Comparison of ENCODE assay signal across 28 cellular contexts in the genomic region with DNA sequence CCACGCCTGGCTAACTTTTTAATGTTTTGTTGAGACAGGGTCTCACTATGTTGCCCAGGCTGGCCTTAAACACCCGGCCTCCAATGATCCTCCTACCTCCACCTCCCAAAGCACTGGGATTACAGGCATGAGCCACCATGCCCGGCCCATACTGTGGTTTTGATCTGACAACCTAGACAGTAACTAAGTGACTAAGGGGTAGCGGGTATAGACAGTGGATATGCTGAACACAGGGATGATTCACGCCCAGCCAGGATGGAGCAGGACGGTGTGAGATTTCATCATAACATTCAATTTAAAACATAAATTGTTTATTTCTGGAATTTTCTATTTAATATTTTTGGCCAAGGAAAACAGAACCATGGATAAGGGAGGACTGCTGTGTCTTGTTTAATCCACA. TPM values are rescaled to one million over a fixed set of nuclear protein-coding genes. Genes with fewer than 3 reads are reported as not detected.
DNase-seq lines count a peak whose midpoint lies in the region; ATAC-seq, FAIRE-seq and TF ChIP-seq lines count a peak whose summit lies in the region.
"Had no signal": no experiment of that assay in that cellular context is flagged by ENCODE, and none has a peak within 500 bp of the region (broad histone marks: within the 10 kb centered on the region; RNA-seq: fewer than 3 reads in every experiment).

No MANE protein-coding gene starts in this region.

- H3K4me1 ChIP-seq in esophagus muscularis mucosa, result peaks cover 0 to 2% (median 0%) of the 10 kb centered on the region in 4 donors

- peak; percentile 50 for DNase-seq in Daoy (ENCODE audit: low read depth)
- peak; percentile 18 for DNase-seq in LHCN-M2 (ENCODE audit: low read depth)
- DNase-seq in WTC11 (ENCODE audit: low spot score), result no peak
- peak; percentile 24 for DNase-seq in esophagus muscularis mucosa (ENCODE audit: extremely low spot score)
- no peak for DNase-seq in HuH-7 (ENCODE audit: low spot score)
- DNase-seq in caudate nucleus (lab: John Stamatoyannopoulos, UW), result no peak
- DNase-seq in HTR-8/SVneo (ENCODE audit: insufficient read length, low spot score), result no peak
- no peak for DNase-seq in LoVo (ENCODE audit: low spot score)
- DNase-seq: activated CD4-positive, alpha-beta T cell treated with anti-CD3 and anti-CD28 coated beads for 1 hour; activated CD8-positive, alpha-beta T cell treated with anti-CD3 and anti-CD28 coated beads, Interleukin-2, amount 10 ng/mL, durations not matched to agents 7 days and 5 days; activated naive CD4-positive, alpha-beta T cell treated with anti-CD3 and anti-CD28 coated beads for 36 hours; CD4-positive, alpha-beta memory T cell; heart right ventricle; Karpas-422; kidney glomerular epithelial cell; mucosa of descending colon; natural killer cell; NCI-H1092 treated with DMSO at 0.1 percent for 48 hours; NCI-H510A treated with DMSO at 0.1 percent for 48 hours; occipital lobe; T-helper 17 cell had no signal

- no peak for TF ChIP-seq POLR2A in esophagus muscularis mucosa (IDR thresholded peaks at IDR 0.05; ENCODE audit: low read depth)

- no peaks in the 10 kb centered on the region for H3K27me3 Mint-ChIP-seq in WTC11 (ENCODE audit: low read depth)

- TF ChIP-seq EP300 in esophagus muscularis mucosa (IDR thresholded peaks at IDR 0.05), result no peak

- TF ChIP-seq CTCF in WTC11 (IDR thresholded peaks at IDR 0.05) (no peak), esophagus muscularis mucosa (IDR thresholded peaks at IDR 0.05) (no peak)

- 79% methylated on average over 6 of the region's 6 CpGs for WGBS in esophagus muscularis mucosa

- H3K9me3 Mint-ChIP-seq in WTC11, result no peaks in the 10 kb centered on the region
- H3K9me3 Mint-ChIP-seq: activated naive CD4-positive, alpha-beta T cell treated with anti-CD3 and anti-CD28 coated beads for 36 hours; brain; CD4-positive, alpha-beta memory T cell; natural killer cell; stimulated activated effector memory CD8-positive, alpha-beta T cell treated with anti-CD3 and anti-CD28 coated beads, Interleukin-12 subunit alpha, Interleukin-12 subunit beta, amount 100 ng/mL, for 72 hours had no signal

- CTCF ChIA-PET in WTC11 (lab: Charles Lee), result interaction anchor here (0.7 kb wide), 1 partner anchor 33 kb away, joined by 3 read pairs; no protein-coding TSS in a partner anchor

- H3K27ac Mint-ChIP-seq in WTC11, result no peak overlapping the region
- H3K27ac Mint-ChIP-seq: activated CD8-positive, alpha-beta T cell treated with anti-CD3 and anti-CD28 coated beads, Interleukin-2, amount 10 ng/mL, durations not matched to agents 7 days and 5 days; activated naive CD4-positive, alpha-beta T cell treated with anti-CD3 and anti-CD28 coated beads for 36 hours; B cell; brain; natural killer cell; stimulated activated effector memory CD8-positive, alpha-beta T cell treated with anti-CD3 and anti-CD28 coated beads, Interleukin-12 subunit alpha, Interleukin-12 subunit beta, amount 100 ng/mL, for 72 hours; T-helper 17 cell had no signal

- H3K4me1 Mint-ChIP-seq in WTC11, result peaks cover 15% of the 10 kb centered on the region
- H3K4me1 Mint-ChIP-seq: B cell had no signal

- H3K36me3 Mint-ChIP-seq in WTC11, result no peaks in the 10 kb centered on the region
- H3K36me3 Mint-ChIP-seq: brain; CD4-positive, alpha-beta memory T cell; natural killer cell; stimulated activated effector memory CD8-positive, alpha-beta T cell treated with anti-CD3 and anti-CD28 coated beads, Interleukin-12 subunit alpha, Interleukin-12 subunit beta, amount 100 ng/mL, for 72 hours had no signal

- H3K4me3 ChIP-seq in esophagus muscularis mucosa, result no peak overlapping the region
- H3K4me3 ChIP-seq: GM12878, heart right ventricle, mucosa of descending colon, tibial nerve had no signal

- peaks cover 0 to 5% (median 0%) of the 10 kb centered on the region in 4 donors for H3K27me3 ChIP-seq in esophagus muscularis mucosa
- H3K27me3 ChIP-seq: heart right ventricle, tibial nerve had no signal

- ATAC-seq in WTC11, result no peak
- ATAC-seq: activated CD8-positive, alpha-beta T cell treated with anti-CD3 and anti-CD28 coated beads, Interleukin-2, amount 10 ng/mL, durations not matched to agents 7 days and 5 days; GM12878; heart right ventricle; mucosa of descending colon; natural killer cell; stimulated activated effector memory CD8-positive, alpha-beta T cell treated with anti-CD3 and anti-CD28 coated beads, Interleukin-12 subunit alpha, Interleukin-12 subunit beta, amount 100 ng/mL, for 72 hours; T-helper 17 cell had no signal

- no peaks in the 10 kb centered on the region for H3K9me3 ChIP-seq in esophagus muscularis mucosa
- H3K9me3 ChIP-seq: heart right ventricle, mucosa of descending colon, tibial nerve had no signal

- FAIRE-seq in HTR-8/SVneo (lab: Jason Lieb, UNC), result no peak
- FAIRE-seq: GM12878, GM19239, H54 had no signal

- no peak overlapping the region for H3K27ac ChIP-seq in esophagus muscularis mucosa (replicated peaks in 1 of 4)
- H3K27ac ChIP-seq in caudate nucleus (ENCODE audit: low read depth, low read length), result no peak overlapping the region
- H3K27ac ChIP-seq: heart right ventricle, tibial nerve had no signal

- no peaks in the 10 kb centered on the region for H3K36me3 ChIP-seq in esophagus muscularis mucosa
- H3K36me3 ChIP-seq: heart right ventricle, tibial nerve had no signal

- intact Hi-C loops in esophagus muscularis mucosa (cut with DNase I), result no loop called here

- POLR2A ChIA-PET in WTC11 (lab: Charles Lee), result no interaction called here

- H3K4me3 Mint-ChIP-seq in WTC11, result no peak overlapping the region
- H3K4me3 Mint-ChIP-seq: activated CD8-positive, alpha-beta T cell treated with anti-CD3 and anti-CD28 coated beads, Interleukin-2, amount 10 ng/mL, durations not matched to agents 7 days and 5 days; activated naive CD4-positive, alpha-beta T cell treated with anti-CD3 and anti-CD28 coated beads for 36 hours; B cell; brain; CD4-positive, alpha-beta memory T cell; natural killer cell; stimulated activated effector memory CD8-positive, alpha-beta T cell treated with anti-CD3 and anti-CD28 coated beads, Interleukin-12 subunit alpha, Interleukin-12 subunit beta, amount 100 ng/mL, for 72 hours; T-helper 17 cell had no signal

TF ChIP-seq in WTC11, 78 proteins besides CTCF, POLR2A, EP300 and RAD21:
- TF ChIP-seq ZNF121 (CRISPR knock-in tag; IDR thresholded peaks at IDR 0.05) (peak; percentile 23; the same call in 1 of the 2 replicates), TEAD1 (CRISPR knock-in tag; IDR thresholded peaks at IDR 0.05) (no peak)

RNA-seq across cellular contexts. Expression of a gene that starts 36.0 kb away (rescaled TPM):
- 50.5 and 53.3 TPM in 2 replicates for total RNA-seq in Daoy (2014; rRNA removed; shearing (Covaris generic))
- total RNA-seq in LHCN-M2 (2014; rRNA removed) (39.6 and 41.9 TPM in 2 replicates), WTC11 (2021) (25.3 to 27.3 TPM (median 26.5 TPM) in 3 replicates), esophagus muscularis mucosa (100 to 1,000 TPM in 3 of 4 donors, 10 to 100 TPM in 1; 96.0 to 148 (median 109) TPM)
- polyA plus RNA-seq in LHCN-M2 (2012), result 45.4 TPM

Comparison
In these comparisons a context has a peak if more than half of its experiments do, and no peak if none do; other contexts are left out.
1. DNase-seq: peak in Daoy (single experiment), LHCN-M2 (single experiment) and esophagus muscularis mucosa (single experiment); none in WTC11 (single experiment), HuH-7 (single experiment), caudate nucleus (0 of 61), HTR-8/SVneo (single experiment) and LoVo (single experiment).